Comparison of ENCODE assay signal across 9 cellular contexts in genomic region chr4:73603307-73603710, GRCh38. TPM values are rescaled to one million over a fixed set of nuclear protein-coding genes. Genes with fewer than 3 reads are reported as not detected.
DNase-seq lines count a peak whose midpoint lies in the region; ATAC-seq and TF ChIP-seq lines count a peak whose summit lies in the region.
"Had no signal": no experiment of that assay in that cellular context is flagged by ENCODE, and none has a peak within 500 bp of the region (broad histone marks: within the 10 kb centered on the region; RNA-seq: fewer than 3 reads in every experiment).

No MANE protein-coding gene starts in this region.

- TF ChIP-seq CTCF in IMR-90 (conservative IDR thresholded peaks at IDR 0.05; ENCODE audit: low read depth, low read length) (no peak), fibroblast of villous mesenchyme (IDR thresholded peaks at IDR 0.05; ENCODE audit: insufficient read depth, low read depth, low read length) (no peak), RWPE1 (conservative IDR thresholded peaks at IDR 0.05; ENCODE audit: low read depth) (no peak)

- no TSS peak for BruUV-seq in IMR-90 (replicated peaks; lab: Mats Ljungman, UMichigan)

- H3K23ac ChIP-seq in IMR-90 (ENCODE audit: low read depth, low read length): no peak overlapping the region; the same call in 1 of the 2 replicates

- H4K8ac ChIP-seq in IMR-90 (ENCODE audit: low read depth in 2 of 2, low read length in 2 of 2): peak overlapping the region in 1 of 2 experiments; percentile 60; a peak in 1 of 4 replicates

- H3K27me3 ChIP-seq in IMR-90 (ENCODE audit: control insufficient read depth, insufficient read depth, low read length): no peaks in the 10 kb centered on the region

- H3K27ac ChIP-seq in IMR-90 (ENCODE audit: insufficient read depth, low read length) (no peak overlapping the region), RWPE1 (no peak overlapping the region)

- H3K14ac ChIP-seq in IMR-90 (replicated peaks; ENCODE audit: low read depth, low read length): peak overlapping the region; percentile 56; the same call in 1 of the 2 replicates

- H2BK5ac ChIP-seq in IMR-90 (ENCODE audit: low read depth, low read length, poor library complexity, severe bottlenecking): peak overlapping the region; percentile 70

- no peak overlapping the region for H3K4me3 ChIP-seq in IMR-90 (ENCODE audit: insufficient read depth, low read depth, low read length)
- no peak overlapping the region for H3K4me3 ChIP-seq in fibroblast of villous mesenchyme (ENCODE audit: low read depth, low read length)

- TF ChIP-seq RAD21 in IMR-90 (IDR thresholded peaks at IDR 0.05; ENCODE audit: low read length): no peak

- in situ Hi-C loops in ACHN (cut with HindIII; ENCODE audit: low pct_ligation_motif_present, low pct_unique_long_range_greater_than_20kb, low sequenced_read_pairs) (no loop called here), IMR-90 (cut with MboI; ENCODE audit: low sequenced_read_pairs) (no loop called here)

- no peaks in the 10 kb centered on the region for H4K20me1 ChIP-seq in IMR-90 (ENCODE audit: insufficient read depth, low read length)

- no peak overlapping the region for H2AK9ac ChIP-seq in IMR-90 (replicated peaks; ENCODE audit: low read depth, low read length, poor library complexity)

- H3K18ac ChIP-seq in IMR-90 (ENCODE audit: low read depth, low read length): 0 out of 2 replicates have a peak overlapping the region, but pooled peaks have one; percentile 64

- DNase-seq in ACHN (peak; percentile 84), IMR-90 (peak; percentile 86), fibroblast of villous mesenchyme (ENCODE audit: low read depth) (peak; percentile 59), islet precursor cell (no peak), RWPE1 (ENCODE audit: low spot score) (no peak), Ammon's horn (ENCODE audit: low spot score) (no peak)
- no peak for DNase-seq in central memory CD4-positive, alpha-beta T cell

- peak overlapping the region; percentile 69 for H2BK120ac ChIP-seq in IMR-90 (ENCODE audit: low read depth, low read length)

- POLR2A ChIA-PET in IMR-90 (lab: Charles Lee; ENCODE audit: unreplicated experiment) (no interaction called here), RWPE1 (lab: Yijun Ruan, JAX; ENCODE audit: low non-redundant PET) (no interaction called here)

- no peaks in the 10 kb centered on the region for H3K36me3 ChIP-seq in IMR-90 (ENCODE audit: control insufficient read depth, insufficient read depth, low read length)

- H3K4me2 ChIP-seq in IMR-90 (ENCODE audit: low read depth, low read length): 0 out of 2 replicates have a peak overlapping the region, but pooled peaks have one; percentile 52

- intact Hi-C loops in IMR-90 (cut with micrococcal nuclease): no loop called here

- dilution Hi-C loops in IMR-90 (cut with HindIII; ENCODE audit: low sequenced_read_pairs, unreplicated experiment): no loop called here

- no peak for TF ChIP-seq POLR2A in IMR-90 (IDR thresholded peaks at IDR 0.05; ENCODE audit: low read depth, low read length)

- peak overlapping the region; percentile 58; the same call in 1 of the 2 replicates for H3K4ac ChIP-seq in IMR-90 (ENCODE audit: low read depth, low read length)

- peak overlapping the region; percentile 60; the same call in 1 of the 2 replicates for H2AK5ac ChIP-seq in IMR-90 (ENCODE audit: low read depth, low read length)

- H2BK15ac ChIP-seq in IMR-90 (ENCODE audit: low read depth, low read length): 0 out of 3 replicates have a peak overlapping the region, but pooled peaks have one; percentile 67

- H2BK20ac ChIP-seq in IMR-90 (ENCODE audit: low read depth, low read length): 0 out of 2 replicates have a peak overlapping the region, but pooled peaks have one; percentile 61

- no peaks in the 10 kb centered on the region for H3K9me3 ChIP-seq in IMR-90 (ENCODE audit: control insufficient read depth, insufficient read depth, low read length)

- H3K9ac ChIP-seq in IMR-90 (ENCODE audit: low read depth, low read length): no peak overlapping the region

- CTCF ChIA-PET in IMR-90 (lab: Yijun Ruan, JAX) (interaction anchor here (1.0 to 1.3 kb wide), 2 partner anchors 9 to 48 kb away, joined by 3 read pairs; no protein-coding TSS in a partner anchor), RWPE1 (lab: Yijun Ruan, JAX) (no interaction called here)

- ATAC-seq in GM21447 (IDR thresholded peaks at IDR 0.05; ENCODE audit: unreplicated experiment): peak; percentile 30
- peak; percentile 61 for ATAC-seq in IMR-90 (ENCODE audit: low read depth)

- no peaks in the 10 kb centered on the region for H3K9me1 ChIP-seq in IMR-90 (ENCODE audit: insufficient read depth, low read length)

- peaks cover 8% of the 10 kb centered on the region for H3K4me1 ChIP-seq in IMR-90 (ENCODE audit: control insufficient read depth, insufficient read depth, low read length)

- no peak overlapping the region for H3K56ac ChIP-seq in IMR-90 (ENCODE audit: extremely low read depth, insufficient read depth, low read length)

- peak overlapping the region; percentile 75 for H2AFZ ChIP-seq in IMR-90 (replicated peaks; ENCODE audit: low read length, poor library complexity)

- H4K91ac ChIP-seq in IMR-90 (ENCODE audit: insufficient read depth, low read depth, low read length): no peak overlapping the region

- no peak overlapping the region for H4K5ac ChIP-seq in IMR-90 (ENCODE audit: low read depth, low read length)

- WGBS in IMR-90 (ENCODE audit: extremely low coverage in 2 of 2, insufficient read length in 1 of 2), 2 experiments: 17% methylated on average over 1 of the region's 3 CpGs; no CpG with 5 or more reads in 1 of the 2 experiments

- H3K79me1 ChIP-seq in IMR-90 (ENCODE audit: low read depth in 1 of 2, low read length in 2 of 2): no peaks in the 10 kb centered on the region

TF ChIP-seq in IMR-90, 13 proteins besides CTCF, POLR2A, EP300 and RAD21:
- no peak for TF ChIP-seq RFX5 (IDR thresholded peaks at IDR 0.05; ENCODE audit: low read depth, low read length)
- TF ChIP-seq MAZ (IDR thresholded peaks at IDR 0.05; ENCODE audit: borderline replicate concordance, low read depth, low read length): no peak
- TF ChIP-seq RCOR1 (IDR thresholded peaks at IDR 0.05; ENCODE audit: insufficient replicate concordance, low read length): no peak
- TF ChIP-seq, protein P1, sequence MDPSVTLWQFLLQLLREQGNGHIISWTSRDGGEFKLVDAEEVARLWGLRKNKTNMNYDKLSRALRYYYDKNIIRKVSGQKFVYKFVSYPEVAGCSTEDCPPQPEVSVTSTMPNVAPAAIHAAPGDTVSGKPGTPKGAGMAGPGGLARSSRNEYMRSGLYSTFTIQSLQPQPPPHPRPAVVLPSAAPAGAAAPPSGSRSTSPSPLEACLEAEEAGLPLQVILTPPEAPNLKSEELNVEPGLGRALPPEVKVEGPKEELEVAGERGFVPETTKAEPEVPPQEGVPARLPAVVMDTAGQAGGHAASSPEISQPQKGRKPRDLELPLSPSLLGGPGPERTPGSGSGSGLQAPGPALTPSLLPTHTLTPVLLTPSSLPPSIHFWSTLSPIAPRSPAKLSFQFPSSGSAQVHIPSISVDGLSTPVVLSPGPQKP (IDR thresholded peaks at IDR 0.05; ENCODE audit: borderline replicate concordance, low read depth, low read length): no peak
- no peak for TF ChIP-seq MAFK (IDR thresholded peaks at IDR 0.05; ENCODE audit: low read depth, low read length)
- TF ChIP-seq CEBPB (IDR thresholded peaks at IDR 0.05; ENCODE audit: low read depth, low read length): no peak
- no peak for TF ChIP-seq NFE2L2 (IDR thresholded peaks at IDR 0.05; ENCODE audit: low read depth, low read length)

RNA-seq across cellular contexts. Expression of gene RASSF6, which starts 16.9 kb away (rescaled TPM):
- total RNA-seq in IMR-90 (2012; rRNA removed) (not detected in 2 replicates), fibroblast of villous mesenchyme (not detected in 2 replicates)
- not detected in 2 replicates for polyA plus RNA-seq in IMR-90 (2012; rRNA removed)
- under 0.01 TPM in 1 of 2 replicates, not detected in the other for polyA plus RNA-seq in IMR-90 (2012; cell fraction: cytosol; rRNA removed)
- polyA plus RNA-seq in IMR-90 (2012; cell fraction: nucleus; rRNA removed; ENCODE audit: low replicate concordance): not detected in 2 replicates
- polyA plus RNA-seq: CD14-positive monocyte had no signal

Comparison
In these comparisons a context has a peak if more than half of its experiments do, and no peak if none do; other contexts are left out.
1. DNase-seq: peak in ACHN (single experiment), IMR-90 (single experiment) and fibroblast of villous mesenchyme (single experiment); none in central memory CD4-positive, alpha-beta T cell (single experiment), islet precursor cell (single experiment), RWPE1 (single experiment) and Ammon's horn (single experiment).